In genomic region chr3:11607816-11608215, GRCh38 we compare ENCODE assay signal across 12 cellular contexts. TPM values are rescaled to one million over a fixed set of nuclear protein-coding genes. Genes with fewer than 3 reads are reported as not detected.
DNase-seq lines count a peak whose midpoint lies in the region; ATAC-seq and TF ChIP-seq lines count a peak whose summit lies in the region.
"Had no signal": no experiment of that assay in that cellular context is flagged by ENCODE, and none has a peak within 500 bp of the region (broad histone marks: within the 10 kb centered on the region; RNA-seq: fewer than 3 reads in every experiment).

No MANE protein-coding gene starts in this region.

- DNase-seq in GM23248 (peak; percentile 27), Panc1 (ENCODE audit: low read depth, low spot score) (no peak), mammary epithelial cell (peak; percentile 46), neural crest cell (ENCODE audit: low read depth, low spot score) (no peak), colonic mucosa (no peak)
- no peak for DNase-seq in CD4-positive, alpha-beta memory T cell
- no peak for DNase-seq in effector memory CD8-positive, alpha-beta T cell
- DNase-seq: activated T-cell treated with anti-CD3 and anti-CD28 coated beads, Interleukin-2, amount 50 U/mL, for 48 hours; CD4-positive, CD25-positive, alpha-beta regulatory T cell; NCI-H1930 had no signal

- CTCF ChIA-PET in Panc1 (lab: Charles Lee): no interaction called here
- CTCF ChIA-PET in mammary epithelial cell (lab: Charles Lee; ENCODE audit: low non-redundant PET): no interaction called here
- CTCF ChIA-PET in CD4-positive, alpha-beta memory T cell (lab: Charles Lee; ENCODE audit: partially characterized antibody): interaction anchor here (1.4 kb wide), 1 partner anchor 12 kb away, joined by 3 read pairs; no protein-coding TSS in a partner anchor

- intact Hi-C loops in Panc1 (cut with micrococcal nuclease; ENCODE audit: unreplicated experiment) (loop anchor here (10.0 kb wide), 1 partner anchor 53 kb away; no protein-coding TSS in a partner anchor), mammary epithelial cell (cut with micrococcal nuclease) (no loop called here), colonic mucosa (cut with DNase I) (no loop called here)
- intact Hi-C loops in CD4-positive, alpha-beta memory T cell (cut with micrococcal nuclease): no loop called here

- H3K4me1 Mint-ChIP-seq in neural crest cell: peaks cover 93% of the 10 kb centered on the region
- H3K4me1 Mint-ChIP-seq in CD4-positive, alpha-beta memory T cell: peaks cover 27 to 46% (median 35%) of the 10 kb centered on the region in 4 donors
- peaks cover 43 to 69% of the 10 kb centered on the region in 2 donors for H3K4me1 Mint-ChIP-seq in effector memory CD8-positive, alpha-beta T cell (ENCODE audit: low read depth in 2 of 2)

- H3K4me1 ChIP-seq in GM23248 (ENCODE audit: insufficient read depth) (peaks cover 55% of the 10 kb centered on the region), Panc1 (ENCODE audit: control insufficient read depth, insufficient read depth, low read length) (peaks cover 91% of the 10 kb centered on the region), mammary epithelial cell (ENCODE audit: insufficient read depth, low read length) (peaks cover 27% of the 10 kb centered on the region), colonic mucosa (no peaks in the 10 kb centered on the region)
- no peaks in the 10 kb centered on the region for H3K4me1 ChIP-seq in CD4-positive, alpha-beta memory T cell (ENCODE audit: insufficient read depth, low read length)

- H3K79me2 ChIP-seq in GM23248 (ENCODE audit: insufficient read depth) (peaks cover 97% of the 10 kb centered on the region), mammary epithelial cell (ENCODE audit: insufficient read depth, low read length) (peaks cover 93% of the 10 kb centered on the region)

- dilution Hi-C loops in mammary epithelial cell (cut with HindIII; ENCODE audit: low sequenced_read_pairs): no loop called here

- POLR2A ChIA-PET in Panc1 (lab: Charles Lee): no interaction called here
- POLR2A ChIA-PET in CD4-positive, alpha-beta memory T cell (lab: Charles Lee; ENCODE audit: partially characterized antibody): no interaction called here

- peaks cover 34% of the 10 kb centered on the region for H3F3A ChIP-seq in GM23248 (ENCODE audit: insufficient read depth)

- H4K20me1 ChIP-seq in GM23248 (ENCODE audit: insufficient read depth) (no peaks in the 10 kb centered on the region), mammary epithelial cell (ENCODE audit: insufficient read depth, low read length) (no peaks in the 10 kb centered on the region)

- BruUV-seq in Panc1 (replicated peaks; lab: Mats Ljungman, UMichigan) (no TSS peak), mammary epithelial cell (replicated peaks; lab: Mats Ljungman, UMichigan) (no TSS peak)

- H3K4me2 ChIP-seq in GM23248 (ENCODE audit: unreplicated experiment) (peak overlapping the region; percentile 17), mammary epithelial cell (ENCODE audit: insufficient read depth, low read depth, low read length) (peak overlapping the region; percentile 72)

- H3K36me3 Mint-ChIP-seq in neural crest cell (ENCODE audit: low read depth): peaks cover 5% of the 10 kb centered on the region
- H3K36me3 Mint-ChIP-seq in CD4-positive, alpha-beta memory T cell: peaks cover 9 to 10% of the 10 kb centered on the region in 2 donors
- peaks cover 4% of the 10 kb centered on the region for H3K36me3 Mint-ChIP-seq in effector memory CD8-positive, alpha-beta T cell (ENCODE audit: insufficient read depth)

- H3K27me3 ChIP-seq in GM23248 (replicated peaks; ENCODE audit: insufficient read depth): no peaks in the 10 kb centered on the region
- H3K27me3 ChIP-seq in Panc1 (ENCODE audit: control insufficient read depth, insufficient read depth, low read length): no peaks in the 10 kb centered on the region
- no peaks in the 10 kb centered on the region for H3K27me3 ChIP-seq in mammary epithelial cell (ENCODE audit: insufficient read depth, low read length)
- no peaks in the 10 kb centered on the region for H3K27me3 ChIP-seq in colonic mucosa
- no peaks in the 10 kb centered on the region for H3K27me3 ChIP-seq in CD4-positive, alpha-beta memory T cell (ENCODE audit: insufficient read depth, low read length)

- no peak for TF ChIP-seq CTCF in Panc1 (IDR thresholded peaks at IDR 0.05)
- no peak for TF ChIP-seq CTCF in mammary epithelial cell (conservative IDR thresholded peaks at IDR 0.05 in 1 of 2, IDR thresholded peaks at IDR 0.05 in 1 of 2; ENCODE audit: extremely low read depth in 1 of 2, insufficient read depth in 1 of 2, low read depth in 1 of 2, low read length in 2 of 2)
- no peak for TF ChIP-seq CTCF in neural crest cell (conservative IDR thresholded peaks at IDR 0.05)
- TF ChIP-seq CTCF in colonic mucosa (IDR thresholded peaks at IDR 0.05): no peak

- H3K9ac ChIP-seq in GM23248 (peak overlapping the region; percentile 14), mammary epithelial cell (ENCODE audit: insufficient read depth, low read length) (peak overlapping the region; percentile 31), colonic mucosa (ENCODE audit: low read depth in 2 of 2, low read length in 2 of 2) (no peak overlapping the region)

- H3K27ac ChIP-seq in GM23248 (peak overlapping the region; percentile 8), Panc1 (ENCODE audit: low read length) (peak overlapping the region; percentile 97), mammary epithelial cell (ENCODE audit: insufficient read depth, low read depth, low read length) (peak overlapping the region; percentile 50), colonic mucosa (no peak overlapping the region)
- H3K27ac ChIP-seq in CD4-positive, alpha-beta memory T cell (ENCODE audit: low read depth, low read length): no peak overlapping the region

- H3K36me3 ChIP-seq in GM23248 (ENCODE audit: low read depth): no peaks in the 10 kb centered on the region
- H3K36me3 ChIP-seq in Panc1 (ENCODE audit: control insufficient read depth, insufficient read depth, low read length): no peaks in the 10 kb centered on the region
- H3K36me3 ChIP-seq in mammary epithelial cell (ENCODE audit: insufficient read depth, low read length): no peaks in the 10 kb centered on the region
- H3K36me3 ChIP-seq in colonic mucosa: no peaks in the 10 kb centered on the region
- no peaks in the 10 kb centered on the region for H3K36me3 ChIP-seq in CD4-positive, alpha-beta memory T cell (ENCODE audit: insufficient read depth, low read length)

- no peak overlapping the region for H3K27ac Mint-ChIP-seq in neural crest cell (ENCODE audit: unreplicated experiment)
- no peak overlapping the region for H3K27ac Mint-ChIP-seq in CD4-positive, alpha-beta memory T cell
- H3K27ac Mint-ChIP-seq in effector memory CD8-positive, alpha-beta T cell: no peak overlapping the region
- H3K27ac Mint-ChIP-seq: stimulated activated memory B cell treated with anti-CD40 and anti-IgM and Interleukin-4, amounts not matched to agents 10 μg/mL and 1 μg/mL and 100 μg/mL, for 72 hours had no signal

- in situ Hi-C loops in GM23248 (cut with MboI): no loop called here
- in situ Hi-C loops in Panc1 (cut with HindIII; ENCODE audit: low pct_unique_long_range_greater_than_20kb, low sequenced_read_pairs): no loop called here
- in situ Hi-C loops in mammary epithelial cell (cut with MboI; ENCODE audit: low sequenced_read_pairs in 2 of 2): no loop called here

- 13 to 14% methylated on average over 3 of the region's 3 CpGs for WGBS in GM23248 (ENCODE audit: low coverage in 1 of 2, low lambda C conversion rate in 2 of 2, missing lambda C conversion rate in 2 of 2), 2 experiments
- 6% methylated on average over 3 of the region's 3 CpGs for WGBS in mammary epithelial cell (ENCODE audit: low coverage, missing lambda C conversion rate)

- H3K9me3 Mint-ChIP-seq in neural crest cell: no peaks in the 10 kb centered on the region
- no peaks in the 10 kb centered on the region for H3K9me3 Mint-ChIP-seq in CD4-positive, alpha-beta memory T cell
- H3K9me3 Mint-ChIP-seq in effector memory CD8-positive, alpha-beta T cell: no peaks in the 10 kb centered on the region
- H3K9me3 Mint-ChIP-seq: CD4-positive, CD25-positive, alpha-beta regulatory T cell; stimulated activated memory B cell treated with anti-CD40 and anti-IgM and Interleukin-4, amounts not matched to agents 10 μg/mL and 1 μg/mL and 100 μg/mL, for 72 hours had no signal

- no peaks in the 10 kb centered on the region for H3K27me3 Mint-ChIP-seq in neural crest cell (ENCODE audit: low read depth)
- no peaks in the 10 kb centered on the region for H3K27me3 Mint-ChIP-seq in CD4-positive, alpha-beta memory T cell
- no peaks in the 10 kb centered on the region for H3K27me3 Mint-ChIP-seq in effector memory CD8-positive, alpha-beta T cell
- H3K27me3 Mint-ChIP-seq: CD4-positive, CD25-positive, alpha-beta regulatory T cell; stimulated activated memory B cell treated with anti-CD40 and anti-IgM and Interleukin-4, amounts not matched to agents 10 μg/mL and 1 μg/mL and 100 μg/mL, for 72 hours had no signal

- peak overlapping the region; percentile 38 for H3K4me3 Mint-ChIP-seq in neural crest cell
- no peak overlapping the region for H3K4me3 Mint-ChIP-seq in CD4-positive, alpha-beta memory T cell
- H3K4me3 Mint-ChIP-seq in effector memory CD8-positive, alpha-beta T cell: no peak overlapping the region
- H3K4me3 Mint-ChIP-seq: CD4-positive, CD25-positive, alpha-beta regulatory T cell; stimulated activated memory B cell treated with anti-CD40 and anti-IgM and Interleukin-4, amounts not matched to agents 10 μg/mL and 1 μg/mL and 100 μg/mL, for 72 hours had no signal

- H3K9me2 ChIP-seq in GM23248 (ENCODE audit: insufficient read depth): no peaks in the 10 kb centered on the region

- H3K4me3 ChIP-seq in GM23248 (no peak overlapping the region), Panc1 (ENCODE audit: low read depth in 2 of 2, low read length in 2 of 2) (no peak overlapping the region), mammary epithelial cell (replicated peaks in 1 of 3; ENCODE audit: insufficient read depth in 1 of 3, low read depth in 2 of 3, low read length in 3 of 3) (peak overlapping the region in 1 of 3 experiments; percentile 28), colonic mucosa (no peak overlapping the region)
- no peak overlapping the region for H3K4me3 ChIP-seq in CD4-positive, alpha-beta memory T cell (ENCODE audit: low read length in 2 of 2)

- no peak for ATAC-seq in Panc1
- ATAC-seq in HG03108 (IDR thresholded peaks at IDR 0.05; ENCODE audit: unreplicated experiment): no peak
- no peak for ATAC-seq in effector memory CD8-positive, alpha-beta T cell (replicated peaks)
- ATAC-seq: stimulated activated memory B cell treated with anti-CD40 and anti-IgM and Interleukin-4, amounts not matched to agents 10 μg/mL and 1 μg/mL and 100 μg/mL, for 72 hours had no signal

- H2AFZ ChIP-seq in GM23248: no peak overlapping the region
- no peak overlapping the region for H2AFZ ChIP-seq in mammary epithelial cell (ENCODE audit: low read depth, low read length)

- H3K9me3 ChIP-seq in GM23248 (ENCODE audit: low read depth) (no peaks in the 10 kb centered on the region), Panc1 (ENCODE audit: control insufficient read depth, insufficient read depth, low read depth, low read length) (no peaks in the 10 kb centered on the region), mammary epithelial cell (replicated peaks; ENCODE audit: insufficient read depth, low read length) (no peaks in the 10 kb centered on the region), colonic mucosa (no peaks in the 10 kb centered on the region)
- no peaks in the 10 kb centered on the region for H3K9me3 ChIP-seq in CD4-positive, alpha-beta memory T cell (ENCODE audit: control insufficient read depth in 1 of 2, low read length in 2 of 2)

RNA-seq across cellular contexts. Expression of gene VGLL4, which starts 35.9 kb away (rescaled TPM):
- 46.5 and 54.9 TPM in 2 replicates for total RNA-seq in GM23248 (2014; rRNA removed; shearing (Covaris generic))
- 30.9 and 32.4 TPM in 2 replicates for polyA plus RNA-seq in GM23248 (2016; fragmentation: Nextera tagmentation; extraction: Ambion mirVana)
- total RNA-seq in Panc1 (2021; ENCODE audit: unreplicated experiment): 66.0 TPM
- 61.2 TPM for polyA plus RNA-seq in Panc1 (2012; ENCODE audit: insufficient read length)
- total RNA-seq in mammary epithelial cell: 10 to 100 TPM; 30.8 to 77.3 TPM
- 31.3 TPM for polyA plus RNA-seq in mammary epithelial cell
- 46.0 TPM for polyA minus RNA-seq in mammary epithelial cell
- 82.8 and 90.2 TPM in 2 replicates for total RNA-seq in neural crest cell
- total RNA-seq in colonic mucosa: 10 to 100 TPM; 57.7 to 63.7 TPM
- total RNA-seq in CD4-positive, alpha-beta memory T cell: 10 to 100 TPM; 29.2 to 30.3 TPM
- 10 to 100 TPM; 15.1 to 21.9 TPM for polyA plus RNA-seq in CD4-positive, alpha-beta memory T cell

Comparison
In these comparisons a context has a peak if more than half of its experiments do, and no peak if none do; other contexts are left out.
1. DNase-seq: peak in GM23248 (single experiment) and mammary epithelial cell (single experiment); none in Panc1 (single experiment), neural crest cell (single experiment), colonic mucosa (single experiment), CD4-positive, alpha-beta memory T cell (0 of 5) and effector memory CD8-positive, alpha-beta T cell (0 of 3).
2. H3K27ac ChIP-seq: peak in GM23248 (single experiment), Panc1 (single experiment) and mammary epithelial cell (single experiment); none in colonic mucosa (single experiment) and CD4-positive, alpha-beta memory T cell (single experiment).
3. H3K9ac ChIP-seq: peak in GM23248 (single experiment) and mammary epithelial cell (single experiment); none in colonic mucosa (0 of 2).